12 cellular contexts compared by ENCODE assay signal in the genomic region with DNA sequence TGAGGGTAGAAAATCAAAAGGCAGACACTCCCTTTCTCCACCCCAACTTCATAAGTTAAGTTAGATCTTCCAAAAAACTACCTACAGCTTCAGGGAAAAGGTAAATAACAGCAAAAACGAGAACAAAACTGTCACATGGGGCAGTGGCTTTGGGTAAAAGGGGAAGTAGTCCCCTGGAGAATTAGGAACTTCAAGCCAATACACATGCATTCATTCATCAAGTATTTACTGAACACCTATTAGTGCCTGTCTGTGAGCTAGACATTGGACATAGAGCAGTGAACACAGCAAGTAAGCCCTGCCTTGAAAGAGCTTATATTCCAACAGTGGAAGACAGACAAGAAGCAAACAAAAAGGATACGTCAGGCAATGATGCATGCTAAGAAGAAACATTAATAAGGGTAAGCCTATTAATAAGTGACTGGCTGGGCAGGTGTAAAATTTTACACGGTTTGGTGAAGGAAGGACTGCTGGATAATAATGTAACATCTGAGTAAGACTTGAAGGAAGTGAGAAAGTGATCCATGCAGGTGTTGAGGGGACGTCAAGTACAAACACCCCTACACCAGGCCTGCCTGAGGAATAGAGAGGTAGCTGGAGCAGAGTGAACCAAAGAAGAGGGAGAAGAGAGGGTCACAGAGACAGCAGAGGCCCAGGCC.
DNase-seq lines count a peak whose midpoint lies in the region; ATAC-seq lines count a peak whose summit lies in the region.
"Had no signal": no experiment of that assay in that cellular context is flagged by ENCODE, and none has a peak within 500 bp of the region (broad histone marks: within the 10 kb centered on the region; RNA-seq: fewer than 3 reads in every experiment).

No MANE protein-coding gene starts in this region.

- ATAC-seq in GM18907 (IDR thresholded peaks at IDR 0.05; ENCODE audit: unreplicated experiment) (peak; percentile 54), HG02588 (IDR thresholded peaks at IDR 0.05; ENCODE audit: unreplicated experiment) (peak; percentile 59), HG03565 (IDR thresholded peaks at IDR 0.05; ENCODE audit: unreplicated experiment) (peak; percentile 65), HG03354 (IDR thresholded peaks at IDR 0.05; ENCODE audit: poor library complexity, severe bottlenecking, unreplicated experiment) (no peak)
- ATAC-seq: left lobe of liver had no signal

- DNase-seq in kidney tubule cell (ENCODE audit: low spot score) (peak; percentile 78), NCI-H510A (lab: John Stamatoyannopoulos, UW) (no peak)
- DNase-seq in activated CD4-positive, alpha-beta T cell treated with anti-CD3 and anti-CD28 coated beads for 48 hours = no peak
- DNase-seq: activated naive CD4-positive, alpha-beta T cell treated with anti-CD3 and anti-CD28 coated beads for 36 hours; NCI-H1930; SJCRH30; upper lobe of left lung had no signal
